ENCODE assay signal across 8 cellular contexts in genomic region chr7:157299613-157300405, GRCh38. TPM values are rescaled to one million over a fixed set of nuclear protein-coding genes. Genes with fewer than 3 reads are reported as not detected.
DNase-seq lines count a peak whose midpoint lies in the region; ATAC-seq, FAIRE-seq and TF ChIP-seq lines count a peak whose summit lies in the region.

No MANE protein-coding gene starts in this region.

- peak; percentile 23 for DNase-seq in stimulated activated CD4-positive, alpha-beta T cell treated with anti-CD3 and anti-CD28 coated beads, Interleukin-4, amount 100 ng/mL, for 24 hours
- DNase-seq in stimulated activated CD4-positive, alpha-beta T cell treated with anti-CD3 and anti-CD28 coated beads, Interleukin-1b, Interleukin-23, amount 100 ng/mL, for 48 hours: no peak
- no peak for DNase-seq in activated CD4-positive, alpha-beta T cell treated with anti-CD3 and anti-CD28 coated beads, Interleukin-2, amount 10 ng/mL, durations not matched to agents 24 days and 14 days
- DNase-seq in foreskin fibroblast (peak in 1 of 2 donors; percentile 28), urothelium cell line (ENCODE audit: low spot score) (peak; percentile 72), superior temporal gyrus (ENCODE audit: extremely low spot score) (no peak)

- TF ChIP-seq CTCF in foreskin fibroblast (IDR thresholded peaks at IDR 0.05; ENCODE audit: low read depth, low read length): peak; percentile 10

- H3K4me3 ChIP-seq in foreskin fibroblast (ENCODE audit: low read depth in 1 of 2, low read length in 2 of 2): no peak overlapping the region

- H3K27ac Mint-ChIP-seq in activated CD4-positive, alpha-beta T cell treated with anti-CD3 and anti-CD28 coated beads, Interleukin-2, amount 10 ng/mL, durations not matched to agents 24 days and 14 days: peak overlapping the region; percentile 71

- H3K9me3 Mint-ChIP-seq in activated CD4-positive, alpha-beta T cell treated with anti-CD3 and anti-CD28 coated beads, Interleukin-2, amount 10 ng/mL, durations not matched to agents 24 days and 14 days: no peaks in the 10 kb centered on the region

- intact Hi-C loops in activated CD4-positive, alpha-beta T cell treated with anti-CD3 and anti-CD28 coated beads, Interleukin-2, amount 10 ng/mL, durations not matched to agents 24 days and 14 days (cut with micrococcal nuclease): loop anchor here (10.0 kb wide), 1 partner anchor 195 kb away; no protein-coding TSS in a partner anchor

- ATAC-seq in HG03432 (IDR thresholded peaks at IDR 0.05; ENCODE audit: unreplicated experiment): no peak
- ATAC-seq in GM21526 (IDR thresholded peaks at IDR 0.05; ENCODE audit: low FRiP score, unreplicated experiment): no peak

- no peaks in the 10 kb centered on the region for H3K27me3 Mint-ChIP-seq in activated CD4-positive, alpha-beta T cell treated with anti-CD3 and anti-CD28 coated beads, Interleukin-2, amount 10 ng/mL, durations not matched to agents 24 days and 14 days

- H3K4me1 Mint-ChIP-seq in activated CD4-positive, alpha-beta T cell treated with anti-CD3 and anti-CD28 coated beads, Interleukin-2, amount 10 ng/mL, durations not matched to agents 24 days and 14 days: peaks cover 30% of the 10 kb centered on the region

- no peak overlapping the region for H3K4me3 Mint-ChIP-seq in activated CD4-positive, alpha-beta T cell treated with anti-CD3 and anti-CD28 coated beads, Interleukin-2, amount 10 ng/mL, durations not matched to agents 24 days and 14 days

- FAIRE-seq in urothelium cell line (lab: Jason Lieb, UNC): no peak

- no peaks in the 10 kb centered on the region for H3K36me3 Mint-ChIP-seq in activated CD4-positive, alpha-beta T cell treated with anti-CD3 and anti-CD28 coated beads, Interleukin-2, amount 10 ng/mL, durations not matched to agents 24 days and 14 days (ENCODE audit: low read depth)

RNA-seq across cellular contexts. Expression of gene DNAJB6, which starts 37.0 kb away (rescaled TPM):
- total RNA-seq in activated CD4-positive, alpha-beta T cell treated with anti-CD3 and anti-CD28 coated beads, Interleukin-2, amount 10 ng/mL, durations not matched to agents 24 days and 14 days: 125 and 128 TPM in 2 replicates

Comparison
In these comparisons a context has a peak if more than half of its experiments do, and no peak if none do; other contexts are left out.
1. DNase-seq: peak in stimulated activated CD4-positive, alpha-beta T cell treated with anti-CD3 and anti-CD28 coated beads, Interleukin-4, amount 100 ng/mL, for 24 hours (single experiment) and urothelium cell line (single experiment); none in stimulated activated CD4-positive, alpha-beta T cell treated with anti-CD3 and anti-CD28 coated beads, Interleukin-1b, Interleukin-23, amount 100 ng/mL, for 48 hours (single experiment), activated CD4-positive, alpha-beta T cell treated with anti-CD3 and anti-CD28 coated beads, Interleukin-2, amount 10 ng/mL, durations not matched to agents 24 days and 14 days (single experiment) and superior temporal gyrus (single experiment).